In genomic region chr9:130834371-130835311, GRCh38 we compare ENCODE assay signal across 8 cellular contexts. TPM values are rescaled to one million over a fixed set of nuclear protein-coding genes. Genes with fewer than 3 reads are reported as not detected.
DNase-seq lines count a peak whose midpoint lies in the region; ATAC-seq and TF ChIP-seq lines count a peak whose summit lies in the region.

Gene ABL1, plus strand, starts transcription at chr9:130835254. Its CDS starts 193 bp downstream, at chr9:130835447.

- H3K27me3 ChIP-seq in layer of hippocampus (ENCODE audit: control insufficient read depth, insufficient read depth, low read length) = no peaks in the 10 kb centered on the region

- H3K27me3 Mint-ChIP-seq in activated CD4-positive, alpha-beta T cell treated with anti-CD3 and anti-CD28 coated beads for 36 hours = no peaks in the 10 kb centered on the region

- peak within 1 kb of the TSS; percentile 98 for H3K4me3 Mint-ChIP-seq in activated CD4-positive, alpha-beta T cell treated with anti-CD3 and anti-CD28 coated beads for 36 hours

- intact Hi-C loops in activated CD4-positive, alpha-beta T cell treated with anti-CD3 and anti-CD28 coated beads for 36 hours (cut with DNase I, micrococcal nuclease) = loop anchor here (1.0 to 10.0 kb wide), 5 partner anchors 20 to 870 kb away; no protein-coding TSS in a partner anchor

- no peak for TF ChIP-seq CTCF in choroid plexus epithelial cell (conservative IDR thresholded peaks at IDR 0.05; ENCODE audit: low read depth, low read length)

- peaks cover 7% of the 10 kb centered on the region for H3K36me3 Mint-ChIP-seq in activated CD4-positive, alpha-beta T cell treated with anti-CD3 and anti-CD28 coated beads for 36 hours (ENCODE audit: low read depth)

- ATAC-seq in HG03060 (IDR thresholded peaks at IDR 0.05; ENCODE audit: low read depth, unreplicated experiment) = peak; percentile 47
- peak; percentile 91 for ATAC-seq in activated CD4-positive, alpha-beta T cell treated with anti-CD3 and anti-CD28 coated beads for 36 hours

- peak within 1 kb of the TSS; percentile 80 for H3K4me3 ChIP-seq in choroid plexus epithelial cell (ENCODE audit: low read depth, low read length)

- no peaks in the 10 kb centered on the region for H3K9me3 Mint-ChIP-seq in activated CD4-positive, alpha-beta T cell treated with anti-CD3 and anti-CD28 coated beads for 36 hours (ENCODE audit: low read depth)

- POLR2A ChIA-PET in activated CD4-positive, alpha-beta T cell treated with anti-CD3 and anti-CD28 coated beads for 36 hours (lab: Charles Lee) = interaction anchor here (1.0 to 1.1 kb wide), 2 partner anchors 24 to 141 kb away, joined by 3 to 4 read pairs; partner anchors contain the start of gene EXOSC2

- H3K27ac ChIP-seq in layer of hippocampus (ENCODE audit: low read depth, low read length) = peak within 1 kb of the TSS; percentile 91

- DNase-seq in NCI-H1436 (lab: John Stamatoyannopoulos, UW) = peak; percentile 67
- DNase-seq in NCI-H1436 treated with DMSO at 0.1 percent for 48 hours (lab: John Stamatoyannopoulos, UW) = no peak
- peak; percentile 72 for DNase-seq in NCI-H2227 (lab: John Stamatoyannopoulos, UW; ENCODE audit: unreplicated experiment)
- DNase-seq in activated CD4-positive, alpha-beta T cell treated with anti-CD3 and anti-CD28 coated beads for 36 hours = peak; percentile 87
- DNase-seq in choroid plexus epithelial cell (ENCODE audit: low read depth) = peak; percentile 79
- peak; percentile 19 for DNase-seq in stimulated activated CD4-positive, alpha-beta T cell treated with anti-CD3 and anti-CD28 coated beads, Interleukin-2, amount 100 ng/mL, for 4 hours (ENCODE audit: low read depth)

- H3K4me1 Mint-ChIP-seq in activated CD4-positive, alpha-beta T cell treated with anti-CD3 and anti-CD28 coated beads for 36 hours = peaks cover 33% of the 10 kb centered on the region

- peak within 1 kb of the TSS; percentile 97 for H3K27ac Mint-ChIP-seq in activated CD4-positive, alpha-beta T cell treated with anti-CD3 and anti-CD28 coated beads for 36 hours

- CTCF ChIA-PET in activated CD4-positive, alpha-beta T cell treated with anti-CD3 and anti-CD28 coated beads for 36 hours (lab: Charles Lee) = interaction anchor here (0.6 kb wide), 1 partner anchor 124 kb away, joined by 3 read pairs; no protein-coding TSS in a partner anchor

RNA-seq across cellular contexts. Expression of gene ABL1, which starts in this region (rescaled TPM):
- total RNA-seq in activated CD4-positive, alpha-beta T cell treated with anti-CD3 and anti-CD28 coated beads for 36 hours = 10 to 100 TPM; 31.8 to 32.3 TPM
